9 cellular contexts compared by ENCODE assay signal in the genomic region with DNA sequence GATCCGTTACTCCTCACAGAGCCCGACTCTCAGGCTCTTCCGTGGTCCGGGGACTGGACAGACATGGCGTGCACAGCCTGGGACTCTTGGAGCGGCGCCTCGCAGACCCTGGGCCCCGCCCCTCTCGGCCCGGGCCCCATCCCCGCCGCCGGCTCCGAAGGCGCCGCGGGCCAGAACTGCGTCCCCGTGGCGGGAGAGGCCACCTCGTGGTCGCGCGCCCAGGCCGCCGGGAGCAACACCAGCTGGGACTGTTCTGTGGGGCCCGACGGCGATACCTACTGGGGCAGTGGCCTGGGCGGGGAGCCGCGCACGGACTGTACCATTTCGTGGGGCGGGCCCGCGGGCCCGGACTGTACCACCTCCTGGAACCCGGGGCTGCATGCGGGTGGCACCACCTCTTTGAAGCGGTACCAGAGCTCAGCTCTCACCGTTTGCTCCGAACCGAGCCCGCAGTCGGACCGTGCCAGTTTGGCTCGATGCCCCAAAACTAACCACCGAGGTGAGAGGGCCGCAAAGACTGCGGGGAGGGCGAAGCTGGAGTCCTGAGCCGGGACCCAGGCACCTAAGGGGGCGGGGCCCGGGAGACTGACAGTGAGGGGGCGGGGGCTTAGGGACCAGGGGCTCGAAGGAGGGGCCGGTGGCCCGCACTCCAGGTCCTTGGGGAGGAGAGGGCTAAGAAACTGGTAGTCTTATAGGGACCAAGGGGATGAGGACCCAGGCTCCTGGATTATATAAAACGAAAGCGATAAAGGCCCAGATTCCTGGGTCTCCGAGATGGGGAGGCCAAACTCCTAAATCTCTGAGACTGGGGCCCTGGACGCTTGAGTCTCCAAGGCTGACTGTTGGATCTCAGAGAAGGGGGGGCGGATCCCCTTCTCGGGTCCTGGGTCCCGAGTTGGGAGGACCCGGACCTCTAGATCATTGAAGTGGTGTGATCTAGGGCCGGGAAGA. TPM values are rescaled to one million over a fixed set of nuclear protein-coding genes. Genes with fewer than 3 reads are reported as not detected.
DNase-seq lines count a peak whose midpoint lies in the region; ATAC-seq and TF ChIP-seq lines count a peak whose summit lies in the region.
"Had no signal": no experiment of that assay in that cellular context is flagged by ENCODE, and none has a peak within 500 bp of the region (broad histone marks: within the 10 kb centered on the region; RNA-seq: fewer than 3 reads in every experiment).

No MANE protein-coding gene starts in this region.

- CTCF ChIA-PET in CD4-positive, alpha-beta T cell (lab: Charles Lee), result no interaction called here

- no peak for TF ChIP-seq CTCF in CD4-positive, alpha-beta T cell (IDR thresholded peaks at IDR 0.05)
- TF ChIP-seq CTCF in fibroblast of pulmonary artery (IDR thresholded peaks at IDR 0.05; ENCODE audit: low read length, missing control alignments) (no peak), neural cell (IDR thresholded peaks at IDR 0.05; ENCODE audit: poor library complexity, severe bottlenecking) (no peak)

- in situ Hi-C loops in KBM-7 (cut with MboI; ENCODE audit: low pct_unique_long_range_greater_than_20kb, low sequenced_read_pairs), result no loop called here

- no peak for TF ChIP-seq RAD21 in neural cell (conservative IDR thresholded peaks at IDR 0.05)

- no peaks in the 10 kb centered on the region for H3F3A ChIP-seq in neural cell (ENCODE audit: insufficient read depth, low read length, poor library complexity, severe bottlenecking)

- POLR2A ChIA-PET in CD4-positive, alpha-beta T cell (lab: Charles Lee), result interaction anchor here (0.7 to 2.6 kb wide), 14 partner anchors 11 to 105 kb away, joined by 3 to 15 read pairs (median 5); partner anchors contain the start of genes HAUS5, IGFLR1, LIN37 and PSENEN

- peak; percentile 66 to 80 (median 72) for DNase-seq in CD4-positive, alpha-beta T cell
- DNase-seq in KBM-7 (peak; percentile 90), RPMI7951 (ENCODE audit: low read depth) (peak; percentile 84), fibroblast of pulmonary artery (ENCODE audit: low read depth) (peak; percentile 79)
- DNase-seq in activated T-helper 2 cell treated with anti-CD3 and anti-CD28 coated beads, Interferon-gamma antibody, Interleukin-2, Interleukin-4, amounts not matched to agents 10 μg/mL and 5 μg/mL and 100 μg/mL, durations not matched to agents 14 hours and 24 hours and 36 hours (ENCODE audit: low spot score), result peak; percentile 78

- H3K4me3 ChIP-seq in fibroblast of pulmonary artery (replicated peaks; ENCODE audit: low read depth, low read length) (peak overlapping the region; percentile 60), neural cell (ENCODE audit: low read length) (peak overlapping the region; percentile 63), stomach smooth muscle (ENCODE audit: low read length in 2 of 2) (peak overlapping the region; percentile 79 to 81)

- peaks cover 1% of the 10 kb centered on the region for H3K79me2 ChIP-seq in neural cell (replicated peaks; ENCODE audit: insufficient read depth, low read length)

- peaks cover 20% of the 10 kb centered on the region for H3K4me1 ChIP-seq in stomach smooth muscle (ENCODE audit: control insufficient read depth, insufficient read depth, low read length)

- peaks cover 6% of the 10 kb centered on the region for H3K36me3 Mint-ChIP-seq in CD4-positive, alpha-beta T cell (ENCODE audit: low read depth)
- H3K36me3 Mint-ChIP-seq in activated T-helper 2 cell treated with anti-CD3 and anti-CD28 coated beads, Interferon-gamma antibody, Interleukin-2, Interleukin-4, amounts not matched to agents 10 μg/mL and 5 μg/mL and 100 μg/mL, durations not matched to agents 14 hours and 24 hours and 36 hours (ENCODE audit: low read depth), result peaks cover 4% of the 10 kb centered on the region

- peak overlapping the region; percentile 55 for H3K27ac ChIP-seq in CD4-positive, alpha-beta T cell (ENCODE audit: low read depth, low read length)
- H3K27ac ChIP-seq in neural cell (ENCODE audit: low read length) (no peak overlapping the region), stomach smooth muscle (ENCODE audit: low read length) (peak overlapping the region; percentile 80)

- no peaks in the 10 kb centered on the region for H3K9me2 ChIP-seq in neural cell (ENCODE audit: insufficient read depth, low read length)

- intact Hi-C loops in CD4-positive, alpha-beta T cell (cut with DNase I, micrococcal nuclease), result loop anchor here (1.0 to 5.0 kb wide), 4 partner anchors 15 to 114 kb away; partner anchors contain the start of genes HAUS5 (in 1 of the 2), HSPB6 (in 1 of the 2), PROSER3 (in 1 of the 2) and RBM42 (in 1 of the 2)
- intact Hi-C loops in activated T-helper 2 cell treated with anti-CD3 and anti-CD28 coated beads, Interferon-gamma antibody, Interleukin-2, Interleukin-4, amounts not matched to agents 10 μg/mL and 5 μg/mL and 100 μg/mL, durations not matched to agents 14 hours and 24 hours and 36 hours (cut with micrococcal nuclease), result loop anchor here (1.0 to 10.0 kb wide), 5 partner anchors 15 to 471 kb away; partner anchors contain the start of genes HAUS5, OVOL3, POLR2I and TBCB

- H3K4me2 ChIP-seq in neural cell (ENCODE audit: low read length), result no peak overlapping the region

- no peak for TF ChIP-seq EP300 in neural cell (conservative IDR thresholded peaks at IDR 0.05; ENCODE audit: poor library complexity, severe bottlenecking)

- H3K27ac Mint-ChIP-seq in CD4-positive, alpha-beta T cell, result peak overlapping the region; percentile 65
- H3K27ac Mint-ChIP-seq in activated T-helper 2 cell treated with anti-CD3 and anti-CD28 coated beads, Interferon-gamma antibody, Interleukin-2, Interleukin-4, amounts not matched to agents 10 μg/mL and 5 μg/mL and 100 μg/mL, durations not matched to agents 14 hours and 24 hours and 36 hours, result peak overlapping the region; percentile 74

- H4K20me1 ChIP-seq in neural cell (ENCODE audit: insufficient read depth), result no peaks in the 10 kb centered on the region

- peaks cover 40% of the 10 kb centered on the region for H3K4me1 Mint-ChIP-seq in CD4-positive, alpha-beta T cell (ENCODE audit: low read depth)
- H3K4me1 Mint-ChIP-seq in activated T-helper 2 cell treated with anti-CD3 and anti-CD28 coated beads, Interferon-gamma antibody, Interleukin-2, Interleukin-4, amounts not matched to agents 10 μg/mL and 5 μg/mL and 100 μg/mL, durations not matched to agents 14 hours and 24 hours and 36 hours (ENCODE audit: low read depth), result peaks cover 25% of the 10 kb centered on the region

- ATAC-seq in CD4-positive, alpha-beta T cell (ENCODE audit: poor library complexity), result peak; percentile 38
- peak; percentile 26 for ATAC-seq in GM19468 (IDR thresholded peaks at IDR 0.05; ENCODE audit: extremely low read depth, unreplicated experiment)

- no peaks in the 10 kb centered on the region for H3K9me3 ChIP-seq in CD4-positive, alpha-beta T cell (ENCODE audit: control insufficient read depth, low read length)
- H3K9me3 ChIP-seq in neural cell (ENCODE audit: low read length) (no peaks in the 10 kb centered on the region), stomach smooth muscle (ENCODE audit: control insufficient read depth in 2 of 2, low read length in 2 of 2) (no peaks in the 10 kb centered on the region)

- H2AFZ ChIP-seq in neural cell (ENCODE audit: low read depth, low read length), result no peak overlapping the region

- no peaks in the 10 kb centered on the region for H3K27me3 ChIP-seq in CD4-positive, alpha-beta T cell (ENCODE audit: control insufficient read depth, insufficient read depth, low read length)
- H3K27me3 ChIP-seq in neural cell (ENCODE audit: insufficient read depth, low read depth, low read length) (peaks cover 22% of the 10 kb centered on the region), stomach smooth muscle (ENCODE audit: control insufficient read depth in 1 of 2, insufficient read depth in 2 of 2, low read length in 2 of 2) (no peaks in the 10 kb centered on the region)

- no peaks in the 10 kb centered on the region for H3K36me3 ChIP-seq in neural cell (ENCODE audit: insufficient read depth, low read length)
- H3K36me3 ChIP-seq in stomach smooth muscle (ENCODE audit: control insufficient read depth in 2 of 2, insufficient read depth in 2 of 2, low read length in 2 of 2), result no peaks in the 10 kb centered on the region

- H3K27me3 Mint-ChIP-seq in CD4-positive, alpha-beta T cell, result no peaks in the 10 kb centered on the region
- H3K27me3 Mint-ChIP-seq in activated T-helper 2 cell treated with anti-CD3 and anti-CD28 coated beads, Interferon-gamma antibody, Interleukin-2, Interleukin-4, amounts not matched to agents 10 μg/mL and 5 μg/mL and 100 μg/mL, durations not matched to agents 14 hours and 24 hours and 36 hours (ENCODE audit: low read depth), result no peaks in the 10 kb centered on the region

- H3K9me3 Mint-ChIP-seq in CD4-positive, alpha-beta T cell, result no peaks in the 10 kb centered on the region
- H3K9me3 Mint-ChIP-seq in activated T-helper 2 cell treated with anti-CD3 and anti-CD28 coated beads, Interferon-gamma antibody, Interleukin-2, Interleukin-4, amounts not matched to agents 10 μg/mL and 5 μg/mL and 100 μg/mL, durations not matched to agents 14 hours and 24 hours and 36 hours, result no peaks in the 10 kb centered on the region

- H3K4me3 Mint-ChIP-seq in CD4-positive, alpha-beta T cell, result peak overlapping the region; percentile 93
- peak overlapping the region; percentile 79 for H3K4me3 Mint-ChIP-seq in activated T-helper 2 cell treated with anti-CD3 and anti-CD28 coated beads, Interferon-gamma antibody, Interleukin-2, Interleukin-4, amounts not matched to agents 10 μg/mL and 5 μg/mL and 100 μg/mL, durations not matched to agents 14 hours and 24 hours and 36 hours (ENCODE audit: low read depth)

- peak overlapping the region; percentile 42 for H3K9ac ChIP-seq in neural cell (ENCODE audit: low read length)
- peak overlapping the region; percentile 67 to 71 for H3K9ac ChIP-seq in stomach smooth muscle (ENCODE audit: low read length in 2 of 2)

RNA-seq across cellular contexts. Expression of gene ETV2, which starts 2.0 kb away (rescaled TPM):
- total RNA-seq in CD4-positive, alpha-beta T cell, result under 1 TPM; 0.58 to 0.59 TPM
- 0.39 and 1.1 TPM in 2 replicates for total RNA-seq in RPMI7951 (2014; rRNA removed; shearing (Covaris generic))
- 1.0 and 1.6 TPM in 2 replicates for total RNA-seq in activated T-helper 2 cell treated with anti-CD3 and anti-CD28 coated beads, Interferon-gamma antibody, Interleukin-2, Interleukin-4, amounts not matched to agents 10 μg/mL and 5 μg/mL and 100 μg/mL, durations not matched to agents 14 hours and 24 hours and 36 hours
- polyA plus RNA-seq in neural cell, result 0.58 TPM in 1 of 2 replicates, not detected in the other
- polyA minus RNA-seq in neural cell, result not detected in 2 replicates

RNA-seq across cellular contexts. Expression of gene COX6B1, which starts 4.6 kb away (rescaled TPM):
- 100 to 1,000 TPM; 136 to 144 TPM for total RNA-seq in CD4-positive, alpha-beta T cell
- 619 and 745 TPM in 2 replicates for total RNA-seq in RPMI7951 (2014; rRNA removed; shearing (Covaris generic))
- total RNA-seq in activated T-helper 2 cell treated with anti-CD3 and anti-CD28 coated beads, Interferon-gamma antibody, Interleukin-2, Interleukin-4, amounts not matched to agents 10 μg/mL and 5 μg/mL and 100 μg/mL, durations not matched to agents 14 hours and 24 hours and 36 hours, result 431 and 461 TPM in 2 replicates
- polyA plus RNA-seq in neural cell, result 860 and 1,013 TPM in 2 replicates
- 108 and 112 TPM in 2 replicates for polyA minus RNA-seq in neural cell

RNA-seq across cellular contexts. Expression of gene RBM42, which starts 14.7 kb away (rescaled TPM):
- total RNA-seq in CD4-positive, alpha-beta T cell, result 10 to 100 TPM; 45.7 to 48.8 TPM
- total RNA-seq in RPMI7951 (2014; rRNA removed; shearing (Covaris generic)), result 90.8 and 103 TPM in 2 replicates
- total RNA-seq in activated T-helper 2 cell treated with anti-CD3 and anti-CD28 coated beads, Interferon-gamma antibody, Interleukin-2, Interleukin-4, amounts not matched to agents 10 μg/mL and 5 μg/mL and 100 μg/mL, durations not matched to agents 14 hours and 24 hours and 36 hours, result 101 and 102 TPM in 2 replicates
- 58.5 and 73.5 TPM in 2 replicates for polyA plus RNA-seq in neural cell
- polyA minus RNA-seq in neural cell, result 40.4 and 52.6 TPM in 2 replicates

RNA-seq across cellular contexts. Expression of gene UPK1A, which starts 22.8 kb away (rescaled TPM):
- under 1 TPM; 0.36 to 0.47 TPM for total RNA-seq in CD4-positive, alpha-beta T cell
- total RNA-seq in RPMI7951 (2014; rRNA removed; shearing (Covaris generic)), result 0.29 TPM in 1 of 2 replicates, not detected in the other
- total RNA-seq in activated T-helper 2 cell treated with anti-CD3 and anti-CD28 coated beads, Interferon-gamma antibody, Interleukin-2, Interleukin-4, amounts not matched to agents 10 μg/mL and 5 μg/mL and 100 μg/mL, durations not matched to agents 14 hours and 24 hours and 36 hours, result 0.59 and 1.2 TPM in 2 replicates
- polyA plus RNA-seq in neural cell, result 0.26 TPM in 1 of 2 replicates, not detected in the other
- polyA minus RNA-seq in neural cell, result not detected in 2 replicates
- total RNA-seq: glomerular endothelial cell had no signal

RNA-seq across cellular contexts. Expression of gene HAUS5, which starts 31.0 kb away (rescaled TPM):
- total RNA-seq in CD4-positive, alpha-beta T cell, result 10 to 100 TPM; 28.4 to 29.9 TPM
- 9.7 and 9.8 TPM in 2 replicates for total RNA-seq in RPMI7951 (2014; rRNA removed; shearing (Covaris generic))
- 42.5 and 43.1 TPM in 2 replicates for total RNA-seq in activated T-helper 2 cell treated with anti-CD3 and anti-CD28 coated beads, Interferon-gamma antibody, Interleukin-2, Interleukin-4, amounts not matched to agents 10 μg/mL and 5 μg/mL and 100 μg/mL, durations not matched to agents 14 hours and 24 hours and 36 hours
- 13.1 and 14.4 TPM in 2 replicates for polyA plus RNA-seq in neural cell
- 5.2 and 7.5 TPM in 2 replicates for polyA minus RNA-seq in neural cell
